19 cellular contexts compared by ENCODE assay signal in the genomic region with DNA sequence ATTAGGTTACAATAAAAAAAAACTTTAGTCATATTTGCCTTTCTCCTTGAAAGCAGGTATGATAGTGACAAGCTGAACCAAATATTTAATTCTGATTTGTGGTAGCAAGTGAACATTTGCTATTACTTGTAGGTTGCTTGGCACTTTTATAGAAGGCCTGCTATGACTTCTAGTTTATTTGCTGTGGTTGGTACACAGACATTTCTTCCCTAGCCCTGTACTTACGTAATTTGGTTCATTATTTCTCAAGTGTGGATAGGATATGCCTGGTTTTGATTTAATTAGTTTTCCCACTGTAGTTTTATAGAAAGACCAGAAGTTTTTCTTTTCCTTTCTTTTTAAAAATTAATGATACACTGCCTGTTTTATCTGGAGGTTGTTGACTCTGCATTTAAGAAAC. TPM values are rescaled to one million over a fixed set of nuclear protein-coding genes. Genes with fewer than 3 reads are reported as not detected.
DNase-seq lines count a peak whose midpoint lies in the region; ATAC-seq lines count a peak whose summit lies in the region.
"Had no signal": no experiment of that assay in that cellular context is flagged by ENCODE, and none has a peak within 500 bp of the region (broad histone marks: within the 10 kb centered on the region; RNA-seq: fewer than 3 reads in every experiment).

No MANE protein-coding gene starts in this region.

- no peak overlapping the region for H3K27ac ChIP-seq in CD4-positive, alpha-beta memory T cell (ENCODE audit: low read depth, low read length)
- H3K27ac ChIP-seq: GM23248, SJCRH30 had no signal

- H3K9me3 ChIP-seq in CD4-positive, alpha-beta memory T cell (ENCODE audit: control insufficient read depth in 1 of 2, low read length in 2 of 2): no peaks in the 10 kb centered on the region
- H3K9me3 ChIP-seq: SJCRH30 had no signal

- peaks cover 24 to 44% of the 10 kb centered on the region in 2 donors for H3K36me3 Mint-ChIP-seq in CD4-positive, alpha-beta memory T cell
- H3K36me3 Mint-ChIP-seq in activated T-helper 17 cell treated with anti-CD3 and anti-CD28 coated beads, Interleukin-2, amount 50 U/mL, for 72 hours (ENCODE audit: low read depth): peaks cover 69% of the 10 kb centered on the region
- peaks cover 16% of the 10 kb centered on the region for H3K36me3 Mint-ChIP-seq in memory B cell

- no peaks in the 10 kb centered on the region for H3K27me3 Mint-ChIP-seq in CD4-positive, alpha-beta memory T cell
- no peaks in the 10 kb centered on the region for H3K27me3 Mint-ChIP-seq in activated T-helper 17 cell treated with anti-CD3 and anti-CD28 coated beads, Interleukin-2, amount 50 U/mL, for 72 hours
- no peaks in the 10 kb centered on the region for H3K27me3 Mint-ChIP-seq in memory B cell

- POLR2A ChIA-PET in CD4-positive, alpha-beta memory T cell (lab: Charles Lee; ENCODE audit: partially characterized antibody): no interaction called here

- H3K36me3 ChIP-seq in CD4-positive, alpha-beta memory T cell (ENCODE audit: insufficient read depth, low read length): no peaks in the 10 kb centered on the region

- CTCF ChIA-PET in CD4-positive, alpha-beta memory T cell (lab: Charles Lee; ENCODE audit: partially characterized antibody): interaction anchor here (1.0 to 2.9 kb wide), 2 partner anchors 115 to 306 kb away, joined by 4 to 10 read pairs; partner anchors contain the start of genes DTL and INTS7

- H3K27ac Mint-ChIP-seq in CD4-positive, alpha-beta memory T cell: peak overlapping the region in 5 of 7 donors; percentile 1 to 47 (median 42)
- H3K27ac Mint-ChIP-seq in activated T-helper 17 cell treated with anti-CD3 and anti-CD28 coated beads, Interleukin-2, amount 50 U/mL, for 72 hours: peak overlapping the region; percentile 26
- peak overlapping the region; percentile 50 for H3K27ac Mint-ChIP-seq in memory B cell

- DNase-seq in AG08395 (ENCODE audit: low spot score): peak; percentile 10
- no peak for DNase-seq in CD4-positive, alpha-beta memory T cell
- no peak for DNase-seq in memory B cell (ENCODE audit: low spot score in 2 of 2)
- no peak for DNase-seq in activated T-cell treated with anti-CD3 and anti-CD28 coated beads, Interleukin-2, amount 50 U/mL, for 48 hours
- DNase-seq in activated effector memory CD4-positive, alpha-beta T cell treated with anti-CD3 and anti-CD28 coated beads, Interleukin-2, amount 50 U/mL, for 16 hours: no peak
- DNase-seq: DMS79 treated with DMSO at 0.1 percent for 48 hours, GM23248, HCEC 1CT, NCI-H1048, NCI-H146, NCI-H2081, NCI-H510A, NCI-H82, PC-3, SJCRH30 had no signal

- H3K27me3 ChIP-seq in CD4-positive, alpha-beta memory T cell (ENCODE audit: insufficient read depth, low read length): no peaks in the 10 kb centered on the region
- H3K27me3 ChIP-seq: SJCRH30 had no signal

- no peak overlapping the region for H3K4me3 ChIP-seq in CD4-positive, alpha-beta memory T cell (ENCODE audit: low read length in 2 of 2)
- H3K4me3 ChIP-seq: GM23248, K562, SJCRH30 had no signal

- H3K4me3 Mint-ChIP-seq in CD4-positive, alpha-beta memory T cell: no peak overlapping the region
- H3K4me3 Mint-ChIP-seq in activated T-helper 17 cell treated with anti-CD3 and anti-CD28 coated beads, Interleukin-2, amount 50 U/mL, for 72 hours: no peak overlapping the region
- no peak overlapping the region for H3K4me3 Mint-ChIP-seq in memory B cell
- H3K4me3 Mint-ChIP-seq: CD14-positive monocyte had no signal

- intact Hi-C loops in CD4-positive, alpha-beta memory T cell (cut with micrococcal nuclease): no loop called here

- H3K4me1 ChIP-seq in CD4-positive, alpha-beta memory T cell (ENCODE audit: insufficient read depth, low read length): no peaks in the 10 kb centered on the region
- H3K4me1 ChIP-seq: SJCRH30 had no signal

- no peaks in the 10 kb centered on the region for H3K9me3 Mint-ChIP-seq in CD4-positive, alpha-beta memory T cell
- no peaks in the 10 kb centered on the region for H3K9me3 Mint-ChIP-seq in activated T-helper 17 cell treated with anti-CD3 and anti-CD28 coated beads, Interleukin-2, amount 50 U/mL, for 72 hours
- H3K9me3 Mint-ChIP-seq in memory B cell: no peaks in the 10 kb centered on the region
- H3K9me3 Mint-ChIP-seq: CD14-positive monocyte had no signal

- peaks cover 15 to 28% (median 17%) of the 10 kb centered on the region in 4 donors for H3K4me1 Mint-ChIP-seq in CD4-positive, alpha-beta memory T cell
- H3K4me1 Mint-ChIP-seq in activated T-helper 17 cell treated with anti-CD3 and anti-CD28 coated beads, Interleukin-2, amount 50 U/mL, for 72 hours: no peaks in the 10 kb centered on the region
- no peaks in the 10 kb centered on the region for H3K4me1 Mint-ChIP-seq in memory B cell
- H3K4me1 Mint-ChIP-seq: CD14-positive monocyte had no signal

- ATAC-seq in activated T-helper 17 cell treated with anti-CD3 and anti-CD28 coated beads, Interleukin-2, amount 50 U/mL, for 72 hours (replicated peaks): no peak
- ATAC-seq in memory B cell (ENCODE audit: low read depth) (no peak), HG03469 (IDR thresholded peaks at IDR 0.05; ENCODE audit: unreplicated experiment) (no peak)
- ATAC-seq: K562, PC-3 had no signal

RNA-seq across cellular contexts. Expression of gene PPP2R5A, which starts 55.9 kb away (rescaled TPM):
- 10 to 100 TPM; 53.8 to 55.0 TPM for total RNA-seq in CD4-positive, alpha-beta memory T cell
- 10 to 100 TPM; 37.9 to 43.0 TPM for polyA plus RNA-seq in CD4-positive, alpha-beta memory T cell
- total RNA-seq in activated T-helper 17 cell treated with anti-CD3 and anti-CD28 coated beads, Interleukin-2, amount 50 U/mL, for 72 hours: 10 to 100 TPM; 33.6 to 34.9 TPM
